ENCODE assay signal across 14 cellular contexts in the genomic region with DNA sequence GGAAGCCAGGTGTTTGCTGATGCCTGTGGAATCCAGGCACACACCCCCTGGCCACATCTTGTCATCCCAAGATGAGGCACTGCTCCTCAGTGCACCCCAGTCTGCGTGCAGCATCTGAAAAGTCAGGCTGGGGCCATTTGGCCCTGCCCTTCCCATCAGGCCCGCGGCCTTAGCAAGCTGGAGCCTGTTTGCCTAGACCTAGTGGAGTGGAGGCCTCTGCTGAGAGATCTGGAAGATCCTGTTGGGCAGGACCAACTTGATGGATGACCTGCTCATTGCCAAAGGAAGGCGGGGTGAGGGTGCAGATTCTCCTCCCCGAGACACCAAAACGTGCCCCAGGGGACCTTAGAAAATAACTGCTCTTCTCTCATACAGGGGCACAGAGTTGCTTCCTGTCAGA.
DNase-seq lines count a peak whose midpoint lies in the region; ATAC-seq and TF ChIP-seq lines count a peak whose summit lies in the region.
"Had no signal": no experiment of that assay in that cellular context is flagged by ENCODE, and none has a peak within 500 bp of the region (broad histone marks: within the 10 kb centered on the region; RNA-seq: fewer than 3 reads in every experiment).

No MANE protein-coding gene starts in this region.

- H3K9me3 Mint-ChIP-seq in activated T-cell treated with anti-CD3 and anti-CD28 coated beads, Interleukin-2, amount 50 U/mL, for 24 hours = no peaks in the 10 kb centered on the region
- H3K9me3 Mint-ChIP-seq in HFFc6 = no peaks in the 10 kb centered on the region; the same call in 1 of the 2 replicates

- H3K4me1 Mint-ChIP-seq in activated T-cell treated with anti-CD3 and anti-CD28 coated beads, Interleukin-2, amount 50 U/mL, for 24 hours (ENCODE audit: low read depth) = peaks cover 59% of the 10 kb centered on the region
- H3K4me1 Mint-ChIP-seq in HFFc6 (ENCODE audit: low read depth) = peaks cover 8% of the 10 kb centered on the region

- H3K4me2 ChIP-seq in PC-3 (ENCODE audit: low read length) = peak overlapping the region; percentile 56

- no peak overlapping the region for H3K4me3 ChIP-seq in PC-3 (ENCODE audit: low read length)
- H3K4me3 ChIP-seq in upper lobe of right lung = no peak overlapping the region
- H3K4me3 ChIP-seq: heart left ventricle, lower lobe of right lung, pancreas had no signal

- no peak for DNase-seq in activated T-cell treated with anti-CD3 and anti-CD28 coated beads, Interleukin-2, amount 50 U/mL, for 24 hours
- no peak for DNase-seq in activated T-cell treated with anti-CD3 and anti-CD28 coated beads, Interleukin-2, amount 50 U/mL, for 1 hour
- DNase-seq in PC-3 (peak; percentile 94), upper lobe of right lung (no peak), HFFc6 (no peak), GDM1 (lab: John Stamatoyannopoulos, UW) (no peak)
- DNase-seq: heart left ventricle; lower lobe of right lung; pancreas; Right ventricle myocardium superior; stimulated activated CD4-positive, alpha-beta T cell treated with anti-CD3 and anti-CD28 coated beads, Interleukin-15, amount 100 ng/mL, for 24 hours had no signal

- H3K27me3 Mint-ChIP-seq in activated T-cell treated with anti-CD3 and anti-CD28 coated beads, Interleukin-2, amount 50 U/mL, for 24 hours = no peaks in the 10 kb centered on the region
- peaks cover 13% of the 10 kb centered on the region for H3K27me3 Mint-ChIP-seq in HFFc6 (ENCODE audit: insufficient read depth)
- H3K27me3 Mint-ChIP-seq: brain had no signal

- H3F3A ChIP-seq in PC-3 (ENCODE audit: low read length, unreplicated experiment) = no peaks in the 10 kb centered on the region

- peak overlapping the region; percentile 37 for H3K27ac ChIP-seq in PC-3 (ENCODE audit: low read length)
- H3K27ac ChIP-seq in upper lobe of right lung = no peak overlapping the region
- H3K27ac ChIP-seq: lower lobe of right lung, pancreas had no signal

- H3K9ac ChIP-seq in PC-3 (ENCODE audit: low read length) = no peak overlapping the region

- intact Hi-C loops in PC-3 (cut with micrococcal nuclease) (no loop called here), upper lobe of right lung (cut with DNase I) (no loop called here)

- POLR2A ChIA-PET in PC-3 (lab: Charles Lee; ENCODE audit: unreplicated experiment) = no interaction called here

- peak overlapping the region; percentile 77 for H3K27ac Mint-ChIP-seq in activated T-cell treated with anti-CD3 and anti-CD28 coated beads, Interleukin-2, amount 50 U/mL, for 24 hours
- no peak overlapping the region for H3K27ac Mint-ChIP-seq in HFFc6
- H3K27ac Mint-ChIP-seq: brain had no signal

- TF ChIP-seq CTCF in PC-3 (conservative IDR thresholded peaks at IDR 0.05; ENCODE audit: low read depth, low read length) (no peak), upper lobe of right lung (IDR thresholded peaks at IDR 0.05) (no peak), HFFc6 (IDR thresholded peaks at IDR 0.05) (no peak)

- no peaks in the 10 kb centered on the region for H4K20me1 ChIP-seq in PC-3 (ENCODE audit: low read length)

- no peaks in the 10 kb centered on the region for H3K9me3 ChIP-seq in PC-3 (ENCODE audit: low read length)
- H3K9me3 ChIP-seq in upper lobe of right lung = no peaks in the 10 kb centered on the region
- H3K9me3 ChIP-seq: lower lobe of right lung, pancreas had no signal

- H3K4me3 Mint-ChIP-seq in activated T-cell treated with anti-CD3 and anti-CD28 coated beads, Interleukin-2, amount 50 U/mL, for 24 hours = no peak overlapping the region
- H3K4me3 Mint-ChIP-seq in HFFc6 = no peak overlapping the region
- H3K4me3 Mint-ChIP-seq: brain had no signal

- ATAC-seq in PC-3 (peak; percentile 56), esophagus mucosa (peak; percentile 96), upper lobe of right lung (peak; percentile 35), HG03460 (IDR thresholded peaks at IDR 0.05; ENCODE audit: unreplicated experiment) (no peak)
- ATAC-seq: heart left ventricle had no signal

- CTCF ChIA-PET in PC-3 (lab: Charles Lee) = no interaction called here

- H3K36me3 Mint-ChIP-seq in activated T-cell treated with anti-CD3 and anti-CD28 coated beads, Interleukin-2, amount 50 U/mL, for 24 hours (ENCODE audit: low read depth) = no peaks in the 10 kb centered on the region
- no peaks in the 10 kb centered on the region for H3K36me3 Mint-ChIP-seq in HFFc6 (ENCODE audit: low read depth)
- H3K36me3 Mint-ChIP-seq: brain had no signal

- no TSS peak for BruUV-seq in PC-3 (replicated peaks; lab: Mats Ljungman, UMichigan)

- no peak overlapping the region for H2AFZ ChIP-seq in PC-3 (ENCODE audit: low read length)

- no peaks in the 10 kb centered on the region for H3K9me2 ChIP-seq in PC-3 (replicated peaks; ENCODE audit: low read length)

- peaks cover 46% of the 10 kb centered on the region for H3K4me1 ChIP-seq in PC-3 (ENCODE audit: insufficient read depth, low read length)
- no peaks in the 10 kb centered on the region for H3K4me1 ChIP-seq in upper lobe of right lung

- H3K27me3 ChIP-seq in PC-3 (ENCODE audit: low read length) (no peaks in the 10 kb centered on the region), upper lobe of right lung (no peaks in the 10 kb centered on the region)
- H3K27me3 ChIP-seq: heart left ventricle, pancreas had no signal

- H3K79me2 ChIP-seq in PC-3 (ENCODE audit: low read length) = no peaks in the 10 kb centered on the region

- H3K36me3 ChIP-seq in PC-3 (ENCODE audit: low read depth, low read length) = no peaks in the 10 kb centered on the region
- H3K36me3 ChIP-seq in upper lobe of right lung = no peaks in the 10 kb centered on the region
- H3K36me3 ChIP-seq: heart left ventricle, lower lobe of right lung, pancreas had no signal
